Comparison of ENCODE assay signal across 29 cellular contexts in the genomic region with DNA sequence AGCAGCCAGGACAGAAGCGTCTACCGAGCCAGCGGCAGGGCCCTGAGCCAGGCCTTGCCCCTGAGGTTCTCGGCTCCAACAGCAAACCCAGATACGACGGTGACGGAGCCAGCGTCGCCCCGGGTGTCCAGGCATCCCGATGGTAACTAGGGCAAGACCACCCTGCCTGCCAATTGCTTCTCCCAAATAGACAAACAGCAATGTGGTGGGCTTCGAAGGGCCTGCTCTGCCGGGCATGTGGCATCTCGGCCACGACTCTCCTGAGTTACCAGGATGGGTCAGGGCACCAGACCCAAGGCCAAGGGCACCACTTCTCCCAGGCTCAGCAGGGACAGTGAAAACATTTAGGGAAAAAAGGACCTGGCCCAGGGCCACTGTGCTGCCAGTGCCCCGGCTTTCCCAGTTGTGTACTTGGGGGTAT. TPM values are rescaled to one million over a fixed set of nuclear protein-coding genes. Genes with fewer than 3 reads are reported as not detected.
"Had no signal": no experiment of that assay in that cellular context is flagged by ENCODE, and none has a peak within 500 bp of the region (broad histone marks: within the 10 kb centered on the region; RNA-seq: fewer than 3 reads in every experiment).

No MANE protein-coding gene starts in this region.

- H3K27ac ChIP-seq: breast epithelium, coronary artery, esophagus muscularis mucosa, hepatocyte, thyroid gland, uterus had no signal

- H3K4me3 ChIP-seq: breast epithelium, coronary artery, esophagus muscularis mucosa, hepatocyte, thyroid gland, uterus had no signal

- H3K9me3 ChIP-seq: breast epithelium, esophagus muscularis mucosa, thyroid gland, uterus had no signal

- H3K36me3 Mint-ChIP-seq: activated naive CD8-positive, alpha-beta T cell; immature natural killer cell had no signal

- H3K4me1 Mint-ChIP-seq: activated CD4-positive, alpha-beta T cell treated with anti-CD3 and anti-CD28 coated beads for 36 hours; neural crest cell had no signal

- H3K27me3 ChIP-seq: hepatocyte, thyroid gland had no signal

- H3K4me3 Mint-ChIP-seq: activated CD4-positive, alpha-beta T cell treated with anti-CD3 and anti-CD28 coated beads for 36 hours; activated naive CD8-positive, alpha-beta T cell; activated T-cell treated with anti-CD3 and anti-CD28 coated beads, Interleukin-2, amount 50 U/mL, for 24 hours; immature natural killer cell; memory B cell; neural crest cell; stimulated activated naive CD8-positive, alpha-beta T cell treated with anti-CD3 and anti-CD28 coated beads, Interleukin-15, Interleukin-2, amounts not matched to agents 100 ng/mL and 50 ng/mL, for 24 hours; T-helper 1 cell treated with Interleukin-12 subunit alpha and Interleukin-12 subunit beta and Interleukin-4 antibody, amounts not matched to agents 30 μg/mL and 1 μg/mL, for 36 hours; WTC11 had no signal

- ATAC-seq: activated CD4-positive, alpha-beta T cell treated with anti-CD3 and anti-CD28 coated beads for 36 hours; WTC11 had no signal

- H3K36me3 ChIP-seq: breast epithelium, esophagus muscularis mucosa, thyroid gland, uterus had no signal

- DNase-seq: activated CD4-positive, alpha-beta T cell treated with anti-CD3 and anti-CD28 coated beads for 36 hours; activated CD4-positive, alpha-beta T cell treated with anti-CD3 and anti-CD28 coated beads, Interleukin-2, amount 50 U/mL, for 4 hours; activated CD8-positive, alpha-beta memory T cell treated with anti-CD3 and anti-CD28 coated beads for 24 hours; activated CD8-positive, alpha-beta memory T cell treated with anti-CD3 and anti-CD28 coated beads, Interleukin-2, amount 50 U/mL, for 4 hours; glutamatergic neuron; immature natural killer cell; retina; stimulated activated CD4-positive, alpha-beta T cell treated with anti-CD3 and anti-CD28 coated beads, Interleukin-12 subunit alpha, Interleukin-12 subunit beta, amount 100 ng/mL, for 4 hours; stimulated activated CD4-positive, alpha-beta T cell treated with anti-CD3 and anti-CD28 coated beads, Interleukin-4, amount 100 ng/mL, for 4 hours; substantia nigra; T1000; thyroid gland had no signal

- H3K9me3 Mint-ChIP-seq: activated T-cell treated with anti-CD3 and anti-CD28 coated beads, Interleukin-2, amount 50 U/mL, for 24 hours; immature natural killer cell; neural crest cell; stimulated activated naive CD8-positive, alpha-beta T cell treated with anti-CD3 and anti-CD28 coated beads, Interleukin-15, Interleukin-2, amounts not matched to agents 100 ng/mL and 50 ng/mL, for 24 hours; T-helper 1 cell treated with Interleukin-12 subunit alpha and Interleukin-12 subunit beta and Interleukin-4 antibody, amounts not matched to agents 30 μg/mL and 1 μg/mL, for 36 hours had no signal

- H3K4me1 ChIP-seq: breast epithelium, uterus had no signal

- H3K27ac Mint-ChIP-seq: activated CD4-positive, alpha-beta T cell treated with anti-CD3 and anti-CD28 coated beads for 36 hours; activated naive CD8-positive, alpha-beta T cell; activated T-cell treated with anti-CD3 and anti-CD28 coated beads, Interleukin-2, amount 50 U/mL, for 24 hours; immature natural killer cell; memory B cell; progenitor cell of endocrine pancreas; stimulated activated naive CD8-positive, alpha-beta T cell treated with anti-CD3 and anti-CD28 coated beads, Interleukin-15, Interleukin-2, amounts not matched to agents 100 ng/mL and 50 ng/mL, for 24 hours; T-helper 1 cell treated with Interleukin-12 subunit alpha and Interleukin-12 subunit beta and Interleukin-4 antibody, amounts not matched to agents 30 μg/mL and 1 μg/mL, for 36 hours; WTC11 had no signal

RNA-seq across cellular contexts. Expression of a gene that starts 3.2 kb away (rescaled TPM):
- total RNA-seq: activated CD4-positive, alpha-beta T cell treated with anti-CD3 and anti-CD28 coated beads for 36 hours; breast epithelium; esophagus muscularis mucosa; frontal cortex; hepatocyte; lower leg skin; mononuclear cell; neural crest cell; omental fat pad; progenitor cell of endocrine pancreas; uterus; WTC11 had no signal

RNA-seq across cellular contexts. Expression of a gene that starts 50.9 kb away (rescaled TPM):
- total RNA-seq: mononuclear cell had no signal
